1 cellular context compared by ENCODE assay signal in genomic region chr7:143008007-143008901, GRCh38.
A peak's percentile ranks its signal among the peaks of the same experiment; 100 is the strongest.
TF ChIP-seq lines count a peak whose summit lies in the region.

No MANE protein-coding gene starts in this region.

TF ChIP-seq in K562, 482 proteins besides CTCF, POLR2A, EP300 and RAD21:
- TF ChIP-seq ZMIZ1 (IDR thresholded peaks at IDR 0.05; ENCODE audit: low read depth in 2 of 2, low read length in 2 of 2) (peak in 1 of 2 experiments; percentile 31; a peak in 1 of 4 replicates), ETS2 (tag; IDR thresholded peaks at IDR 0.05; ENCODE audit: borderline replicate concordance, poor library complexity, severe bottlenecking) (no peak), MNT (conservative IDR thresholded peaks at IDR 0.05) (peak; percentile 12 to 32; a peak in 2 of 4 replicates), ARID4B (CRISPR knock-in tag; IDR thresholded peaks at IDR 0.05) (0 out of 2 replicates have a peak, but pooled peaks have one; percentile 32), MAFF (IDR thresholded peaks at IDR 0.05; ENCODE audit: low read length) (peak; percentile 93), PREB (CRISPR knock-in tag; IDR thresholded peaks at IDR 0.05) (0 out of 2 replicates have a peak, but pooled peaks have one; percentile 30), LARP7 (IDR thresholded peaks at IDR 0.05) (no peak), MAFG (tag; conservative IDR thresholded peaks at IDR 0.05) (peak; percentile 88), BCL6 (CRISPR knock-in tag; IDR thresholded peaks at IDR 0.05) (no peak), C11orf30 (IDR thresholded peaks at IDR 0.05; ENCODE audit: low read depth) (peak; percentile 89), DEAF1 (CRISPR knock-in tag; IDR thresholded peaks at IDR 0.05) (peak; percentile 93), RCOR1 (IDR thresholded peaks at IDR 0.05; ENCODE audit: borderline replicate concordance in 1 of 2, low read depth in 2 of 2, low read length in 2 of 2) (peak in 1 of 2 experiments; percentile 56; a peak in 1 of 4 replicates), E2F6 (IDR thresholded peaks at IDR 0.05; ENCODE audit: borderline replicate concordance in 1 of 2, extremely low read depth in 1 of 2, insufficient read depth in 1 of 2, insufficient read length in 1 of 2, low read depth in 1 of 2, low read length in 1 of 2, poor library complexity in 1 of 2, severe bottlenecking in 1 of 2) (peak in 1 of 2 experiments; percentile 50), GABPB1 (CRISPR knock-in tag; IDR thresholded peaks at IDR 0.05) (peak; percentile 44; the same call in 1 of the 2 replicates), ZNF143 (CRISPR knock-in tag; IDR thresholded peaks at IDR 0.05) (no peak), ZNF347 (CRISPR knock-in tag; IDR thresholded peaks at IDR 0.05; ENCODE audit: low read depth) (no peak), RB1 (IDR thresholded peaks at IDR 0.05; ENCODE audit: low read depth) (peak; percentile 62; the same call in 1 of the 2 replicates), TAF7 (tag; IDR thresholded peaks at IDR 0.05) (no peak), TOE1 (IDR thresholded peaks at IDR 0.05; ENCODE audit: borderline replicate concordance) (no peak), TOE1 (CRISPR knock-in tag; IDR thresholded peaks at IDR 0.05; ENCODE audit: borderline replicate concordance, low read depth) (0 out of 2 replicates have a peak, but pooled peaks have one; percentile 30), ZNF584 (CRISPR knock-in tag; IDR thresholded peaks at IDR 0.05; ENCODE audit: low read depth) (no peak), TFAP4 (CRISPR knock-in tag; IDR thresholded peaks at IDR 0.05; ENCODE audit: borderline replicate concordance) (peak; percentile 70), MAFK (IDR thresholded peaks at IDR 0.05; ENCODE audit: low read length) (peak; percentile 90), CREM (IDR thresholded peaks at IDR 0.05; ENCODE audit: low read depth) (peak; percentile 89), JUND (IDR thresholded peaks at IDR 0.05; ENCODE audit: borderline replicate concordance, low read depth, low read length) (peak; percentile 46; the same call in 1 of the 2 replicates), JUND (tag; IDR thresholded peaks at IDR 0.05; ENCODE audit: borderline replicate concordance, low read depth, low read length) (no peak; the same call in 2 of the 3 replicates), ARID2 (IDR thresholded peaks at IDR 0.05) (peak; percentile 80), LCOR (CRISPR knock-in tag; IDR thresholded peaks at IDR 0.05) (0 out of 2 replicates have a peak, but pooled peaks have one; percentile 32), AFF4 (CRISPR knock-in tag; IDR thresholded peaks at IDR 0.05) (peak; percentile 70; the same call in 1 of the 2 replicates), KLF16 (IDR thresholded peaks at IDR 0.05) (peak; percentile 67), ZFP36 (IDR thresholded peaks at IDR 0.05; ENCODE audit: low read depth, low read length, partially characterized antibody) (peak; percentile 19), SMC3 (conservative IDR thresholded peaks at IDR 0.05; ENCODE audit: insufficient read depth, low read depth, low read length) (peak; percentile 100), ATF1 (CRISPR knock-in tag; IDR thresholded peaks at IDR 0.05) (no peak), ATF1 (tag; IDR thresholded peaks at IDR 0.05) (peak; percentile 42; the same call in 1 of the 2 replicates), STAG1 (CRISPR knock-in tag; IDR thresholded peaks at IDR 0.05; ENCODE audit: borderline replicate concordance) (peak; percentile 91), ZNF316 (IDR thresholded peaks at IDR 0.05) (peak; percentile 95), MYNN (IDR thresholded peaks at IDR 0.05) (0 out of 2 replicates have a peak, but pooled peaks have one; percentile 19), MYNN (CRISPR knock-in tag; IDR thresholded peaks at IDR 0.05) (no peak), ZNF175 (CRISPR knock-in tag; IDR thresholded peaks at IDR 0.05; ENCODE audit: low read depth) (no peak), BHLHE40 (IDR thresholded peaks at IDR 0.05; ENCODE audit: low read length) (0 out of 2 replicates have a peak, but pooled peaks have one; percentile 35), CXXC5 (CRISPR knock-in tag; IDR thresholded peaks at IDR 0.05) (0 out of 2 replicates have a peak, but pooled peaks have one; percentile 35), SMAD1 (IDR thresholded peaks at IDR 0.05; ENCODE audit: low read depth, low read length, partially characterized antibody) (no peak), CC2D1A (IDR thresholded peaks at IDR 0.05) (peak; percentile 76), ZNF696 (CRISPR knock-in tag; conservative IDR thresholded peaks at IDR 0.05) (no peak), CREB1 (IDR thresholded peaks at IDR 0.05) (no peak; the same call in 1 of the 2 replicates), CREB1 (CRISPR knock-in tag; IDR thresholded peaks at IDR 0.05) (peak; percentile 74), SIN3A (IDR thresholded peaks at IDR 0.05; ENCODE audit: borderline replicate concordance in 2 of 2, control insufficient read depth in 1 of 2, low read depth in 2 of 2, low read length in 2 of 2) (no peak), MYC (IDR thresholded peaks at IDR 0.05; ENCODE audit: low read depth, low read length) (peak; percentile 56; the same call in 1 of the 2 replicates), MYC (CRISPR knock-in tag; IDR thresholded peaks at IDR 0.05; ENCODE audit: borderline replicate concordance, low read depth) (no peak), ZNF174 (CRISPR knock-in tag; IDR thresholded peaks at IDR 0.05) (0 out of 2 replicates have a peak, but pooled peaks have one; percentile 20)
